In genomic region chr15:77039217-77039533, GRCh38 we compare ENCODE assay signal across 22 cellular contexts. TPM values are rescaled to one million over a fixed set of nuclear protein-coding genes. Genes with fewer than 3 reads are reported as not detected.
"Had no signal": no experiment of that assay in that cellular context is flagged by ENCODE, and none has a peak within 500 bp of the region (broad histone marks: within the 10 kb centered on the region; RNA-seq: fewer than 3 reads in every experiment).

No MANE protein-coding gene starts in this region.

- H3K9me3 Mint-ChIP-seq: stimulated activated effector memory CD8-positive, alpha-beta T cell treated with anti-CD3 and anti-CD28 coated beads, Interleukin-12 subunit alpha, Interleukin-12 subunit beta, amount 100 ng/mL, for 72 hours had no signal

- H3K4me1 ChIP-seq: parathyroid adenoma, right lobe of liver, uterus had no signal

- H3K27me3 ChIP-seq: esophagus squamous epithelium, gastrocnemius medialis, heart left ventricle, right lobe of liver, stomach, uterus had no signal

- H3K36me3 ChIP-seq: uterus had no signal

- H3K9me3 ChIP-seq: esophagus squamous epithelium, gastrocnemius medialis, right lobe of liver, stomach, uterus had no signal

- H3K27ac ChIP-seq: coronary artery, esophagus squamous epithelium, parathyroid adenoma, right lobe of liver, skin epidermis, stomach, uterus, VCaP had no signal

- DNase-seq: activated CD4-positive, alpha-beta T cell treated with anti-CD3 and anti-CD28 coated beads, Interleukin-2, amount 50 U/mL, for 48 hours; activated CD4-positive, CD25-positive, alpha-beta regulatory T cell treated with anti-CD3 and anti-CD28 coated beads, Interleukin-2, amount 50 U/mL, for 72 hours; activated CD8-positive, alpha-beta memory T cell treated with anti-CD3 and anti-CD28 coated beads, Interleukin-2, amount 50 U/mL, for 48 hours; amygdala; cerebellar nuclear complex; esophagus squamous epithelium; gastrocnemius medialis; midbrain; nephron progenitor cell; right lobe of liver; stimulated activated CD4-positive, alpha-beta T cell treated with anti-CD3 and anti-CD28 coated beads, Interleukin-2, amount 100 ng/mL, for 24 hours; stomach; trophoblast cell; uterus had no signal

- H3K27ac Mint-ChIP-seq: nephron progenitor cell; stimulated activated effector memory CD8-positive, alpha-beta T cell treated with anti-CD3 and anti-CD28 coated beads, Interleukin-12 subunit alpha, Interleukin-12 subunit beta, amount 100 ng/mL, for 72 hours had no signal

- ATAC-seq: gastrocnemius medialis; heart left ventricle; right lobe of liver; stimulated activated effector memory CD8-positive, alpha-beta T cell treated with anti-CD3 and anti-CD28 coated beads, Interleukin-12 subunit alpha, Interleukin-12 subunit beta, amount 100 ng/mL, for 72 hours had no signal

- H3K4me3 Mint-ChIP-seq: nephron progenitor cell; stimulated activated effector memory CD8-positive, alpha-beta T cell treated with anti-CD3 and anti-CD28 coated beads, Interleukin-12 subunit alpha, Interleukin-12 subunit beta, amount 100 ng/mL, for 72 hours had no signal

- H3K4me3 ChIP-seq: coronary artery, esophagus squamous epithelium, gastrocnemius medialis, heart left ventricle, right lobe of liver, skin epidermis, stomach, uterus had no signal

RNA-seq across cellular contexts. Expression of gene PSTPIP1, which starts 44.2 kb away (rescaled TPM):
- total RNA-seq: bronchial epithelial cell, temporal lobe had no signal
